22 cellular contexts compared by ENCODE assay signal in genomic region chr9:136923881-136924280, GRCh38. TPM values are rescaled to one million over a fixed set of nuclear protein-coding genes. Genes with fewer than 3 reads are reported as not detected.
DNase-seq lines count a peak whose midpoint lies in the region; TF ChIP-seq lines count a peak whose summit lies in the region.
"Had no signal": no experiment of that assay in that cellular context is flagged by ENCODE, and none has a peak within 500 bp of the region (broad histone marks: within the 10 kb centered on the region; RNA-seq: fewer than 3 reads in every experiment).

No MANE protein-coding gene starts in this region.

- peak; percentile 99 for DNase-seq in DMS53 (lab: John Stamatoyannopoulos, UW)
- peak; percentile 25 for DNase-seq in NAMALWA (ENCODE audit: low spot score)
- DNase-seq in neuronal stem cell (ENCODE audit: low spot score) = no peak
- no peak for DNase-seq in T-helper 1 cell
- no peak for DNase-seq in smooth muscle cell (lab: John Stamatoyannopoulos, UW; ENCODE audit: unreplicated experiment)
- no peak for DNase-seq in ureter (ENCODE audit: low spot score)
- DNase-seq: activated CD4-positive, alpha-beta memory T cell treated with anti-CD3 and anti-CD28 coated beads for 36 hours; activated naive CD4-positive, alpha-beta T cell treated with anti-CD3 and anti-CD28 coated beads for 36 hours; effector CD8-positive, alpha-beta T cell; NCI-H1436; NCI-H774; nephron progenitor cell; ovary; SJCRH30; small intestine; stimulated activated CD4-positive, alpha-beta T cell treated with anti-CD3 and anti-CD28 coated beads, Interleukin-1b, Interleukin-23, amount 100 ng/mL, for 48 hours; thyroid gland had no signal

- no peak overlapping the region for H2BK15ac ChIP-seq in neuronal stem cell (ENCODE audit: low read length)

- peaks cover 81% of the 10 kb centered on the region for H3K36me3 ChIP-seq in OCI-LY1 (ENCODE audit: insufficient read depth, low read length)
- H3K36me3 ChIP-seq in neuronal stem cell (replicated peaks in 1 of 2; ENCODE audit: control insufficient read depth in 2 of 2, insufficient read depth in 2 of 2, low read length in 2 of 2) = peaks cover 47 to 85% of the 10 kb centered on the region in 2 donors
- no peaks in the 10 kb centered on the region for H3K36me3 ChIP-seq in smooth muscle cell (ENCODE audit: low read depth)
- H3K36me3 ChIP-seq: ovary had no signal

- no peak overlapping the region for H4K91ac ChIP-seq in neuronal stem cell (ENCODE audit: low read depth, low read length, poor library complexity)

- no peaks in the 10 kb centered on the region for H3K9me2 ChIP-seq in OCI-LY1 (ENCODE audit: low read depth, low read length)

- H3K4me2 ChIP-seq in OCI-LY1 (ENCODE audit: low read length) = no peak overlapping the region
- no peak overlapping the region for H3K4me2 ChIP-seq in neuronal stem cell (ENCODE audit: insufficient read depth, low read length, poor library complexity, severe bottlenecking)
- no peak overlapping the region for H3K4me2 ChIP-seq in smooth muscle cell
- H3K4me2 ChIP-seq: hepatocyte had no signal

- no peaks in the 10 kb centered on the region for H3K79me2 ChIP-seq in OCI-LY1 (ENCODE audit: insufficient read depth, low read length)
- no peaks in the 10 kb centered on the region for H3K79me2 ChIP-seq in smooth muscle cell (ENCODE audit: low read depth)
- H3K79me2 ChIP-seq: hepatocyte had no signal

- H3K18ac ChIP-seq in neuronal stem cell (ENCODE audit: low read length) = peak overlapping the region; percentile 48

- peaks cover 15% of the 10 kb centered on the region for H3K4me1 ChIP-seq in OCI-LY1 (ENCODE audit: insufficient read depth, low read length, severe bottlenecking)
- no peaks in the 10 kb centered on the region for H3K4me1 ChIP-seq in neuronal stem cell (ENCODE audit: control insufficient read depth in 2 of 2, insufficient read depth in 1 of 2, low read depth in 1 of 2, low read length in 2 of 2)
- H3K4me1 ChIP-seq in smooth muscle cell (ENCODE audit: low read depth) = no peaks in the 10 kb centered on the region
- H3K4me1 ChIP-seq: SJCRH30, thyroid gland had no signal

- no peak for TF ChIP-seq CTCF in OCI-LY1 (IDR thresholded peaks at IDR 0.05; ENCODE audit: low read length)
- no peak for TF ChIP-seq CTCF in smooth muscle cell (IDR thresholded peaks at IDR 0.05; ENCODE audit: borderline replicate concordance, insufficient read depth, poor library complexity, severe bottlenecking)

- no peak overlapping the region for H2AK5ac ChIP-seq in neuronal stem cell (ENCODE audit: low read depth, low read length)

- H3K4me3 ChIP-seq in OCI-LY1 (ENCODE audit: low read depth, low read length, poor library complexity, severe bottlenecking) (no peak overlapping the region), neuronal stem cell (ENCODE audit: low read length in 2 of 2) (no peak overlapping the region), smooth muscle cell (no peak overlapping the region)
- H3K4me3 ChIP-seq: coronary artery, hepatocyte, ovary, SJCRH30, thyroid gland had no signal

- WGBS in neuronal stem cell (ENCODE audit: extremely low coverage in 2 of 2, insufficient read length in 2 of 2, insufficient replicate concordance in 1 of 2), 2 donors = no CpG with 5 or more reads among the region's 19 CpGs
- WGBS in smooth muscle cell (ENCODE audit: low lambda C conversion rate) = 99% methylated on average over 19 of the region's 19 CpGs

- H3K9me3 ChIP-seq in OCI-LY1 (ENCODE audit: low read length) (no peaks in the 10 kb centered on the region), neuronal stem cell (replicated peaks in 1 of 2; ENCODE audit: control insufficient read depth in 2 of 2, insufficient read depth in 1 of 2, low read depth in 1 of 2, low read length in 2 of 2) (no peaks in the 10 kb centered on the region), smooth muscle cell (replicated peaks; ENCODE audit: low read depth) (no peaks in the 10 kb centered on the region)
- H3K9me3 ChIP-seq: ovary, SJCRH30, thyroid gland had no signal

- H3K9ac ChIP-seq in OCI-LY1 (ENCODE audit: low read length) (no peak overlapping the region), neuronal stem cell (ENCODE audit: low read depth, low read length, poor library complexity) (no peak overlapping the region), smooth muscle cell (ENCODE audit: low read depth) (no peak overlapping the region)

- H3K27me3 ChIP-seq in OCI-LY1 (ENCODE audit: insufficient read depth, low read length) = no peaks in the 10 kb centered on the region
- H3K27me3 ChIP-seq in neuronal stem cell (ENCODE audit: control insufficient read depth in 3 of 3, insufficient read depth in 3 of 3, low read depth in 1 of 3, low read length in 3 of 3) = no peaks in the 10 kb centered on the region
- no peaks in the 10 kb centered on the region for H3K27me3 ChIP-seq in smooth muscle cell (ENCODE audit: low read depth)
- H3K27me3 ChIP-seq: hepatocyte, ovary, SJCRH30, thyroid gland had no signal

- H3K27ac ChIP-seq in OCI-LY1 (ENCODE audit: low read depth, low read length, poor library complexity, severe bottlenecking) = peak overlapping the region; percentile 59
- no peak overlapping the region for H3K27ac ChIP-seq in neuronal stem cell (replicated peaks; ENCODE audit: low read length)
- H3K27ac ChIP-seq in smooth muscle cell (ENCODE audit: low read depth) = no peak overlapping the region
- H3K27ac ChIP-seq: coronary artery, hepatocyte, ovary, SJCRH30, thyroid gland had no signal

- H3K14ac ChIP-seq in neuronal stem cell (ENCODE audit: low read length) = no peak overlapping the region

- H4K20me1 ChIP-seq in OCI-LY1 (ENCODE audit: insufficient read depth, low read length) (no peaks in the 10 kb centered on the region), smooth muscle cell (ENCODE audit: low read depth) (no peaks in the 10 kb centered on the region)

- no peak overlapping the region for H2BK120ac ChIP-seq in neuronal stem cell (ENCODE audit: low read depth, low read length)

- no peaks in the 10 kb centered on the region for H3F3A ChIP-seq in OCI-LY1 (ENCODE audit: insufficient read depth, low read length)
- H3F3A ChIP-seq in smooth muscle cell (ENCODE audit: low read depth) = no peaks in the 10 kb centered on the region

- H3K23ac ChIP-seq in neuronal stem cell (ENCODE audit: low read depth, low read length, poor library complexity) = peak overlapping the region; percentile 73

- no peak overlapping the region for H4K8ac ChIP-seq in neuronal stem cell (ENCODE audit: low read depth, low read length)

- H3K4ac ChIP-seq in neuronal stem cell (ENCODE audit: low read length) = no peak overlapping the region

- no peak overlapping the region for H2AFZ ChIP-seq in OCI-LY1 (ENCODE audit: low read length)
- H2AFZ ChIP-seq in neuronal stem cell (ENCODE audit: low read length) = no peak overlapping the region
- no peak overlapping the region for H2AFZ ChIP-seq in smooth muscle cell (ENCODE audit: low read depth)
- H2AFZ ChIP-seq: hepatocyte had no signal

- H2BK12ac ChIP-seq in neuronal stem cell (ENCODE audit: low read length) = no peak overlapping the region

- peaks cover 3% of the 10 kb centered on the region for H3K79me1 ChIP-seq in neuronal stem cell (ENCODE audit: low read depth, low read length)

- H2BK5ac ChIP-seq in neuronal stem cell (ENCODE audit: low read length) = no peak overlapping the region

RNA-seq across cellular contexts. Expression of gene FBXW5, which starts 20.7 kb away (rescaled TPM):
- 33.3 TPM for polyA plus RNA-seq in neuronal stem cell (2013, experiment 1 of 2)
- 31.2 TPM for polyA plus RNA-seq in neuronal stem cell (2013, experiment 2 of 2)
- total RNA-seq in smooth muscle cell (70.5 and 103 TPM in 2 replicates), ureter (62.4 TPM)
- polyA plus RNA-seq in smooth muscle cell = 105 and 109 TPM in 2 replicates

RNA-seq across cellular contexts. Expression of gene C8G, which starts 21.2 kb away (rescaled TPM):
- 0.31 TPM for polyA plus RNA-seq in neuronal stem cell (2013, experiment 1 of 2)
- polyA plus RNA-seq in neuronal stem cell (2013, experiment 2 of 2) = 0.22 TPM
- not detected in 2 replicates for total RNA-seq in smooth muscle cell
- polyA plus RNA-seq in smooth muscle cell = 1.4 TPM in 1 of 2 replicates, not detected in the other
- total RNA-seq in ureter = 1.6 TPM
- total RNA-seq: H4, SJCRH30 had no signal

RNA-seq across cellular contexts. Expression of gene LCN12, which starts 28.2 kb away (rescaled TPM):
- polyA plus RNA-seq in neuronal stem cell (2013, experiment 1 of 2) = 0.07 TPM
- polyA plus RNA-seq in neuronal stem cell (2013, experiment 2 of 2) = 0.12 TPM
- total RNA-seq in smooth muscle cell = not detected in 2 replicates
- not detected in 2 replicates for polyA plus RNA-seq in smooth muscle cell
- total RNA-seq in ureter = 3.4 TPM
- total RNA-seq: H4, SJCRH30 had no signal
- polyA plus RNA-seq: AG04450 had no signal

RNA-seq across cellular contexts. Expression of gene TRAF2, which starts 37.6 kb away (rescaled TPM):
- 11.3 TPM for polyA plus RNA-seq in neuronal stem cell (2013, experiment 1 of 2)
- polyA plus RNA-seq in neuronal stem cell (2013, experiment 2 of 2) = 11.0 TPM
- total RNA-seq in smooth muscle cell (6.2 and 7.0 TPM in 2 replicates), ureter (16.4 TPM)
- 15.9 and 18.0 TPM in 2 replicates for polyA plus RNA-seq in smooth muscle cell

RNA-seq across cellular contexts. Expression of gene PTGDS, which starts 53.4 kb away (rescaled TPM):
- polyA plus RNA-seq in neuronal stem cell (2013, experiment 1 of 2) = 0.33 TPM
- 0.42 TPM for polyA plus RNA-seq in neuronal stem cell (2013, experiment 2 of 2)
- total RNA-seq in smooth muscle cell (119 and 145 TPM in 2 replicates), ureter (111 TPM)
- polyA plus RNA-seq in smooth muscle cell = 597 and 611 TPM in 2 replicates
- total RNA-seq: activated CD4-positive, alpha-beta memory T cell treated with anti-CD3 and anti-CD28 coated beads for 36 hours; activated naive CD4-positive, alpha-beta T cell treated with anti-CD3 and anti-CD28 coated beads for 36 hours; H4; SJCRH30 had no signal

Comparison
In these comparisons a context has a peak if more than half of its experiments do, and no peak if none do; other contexts are left out.
1. DNase-seq: peak in DMS53 (single experiment) and NAMALWA (single experiment); none in neuronal stem cell (single experiment), T-helper 1 cell (0 of 5), smooth muscle cell (single experiment) and ureter (single experiment).